24 cellular contexts compared by ENCODE assay signal in the genomic region with DNA sequence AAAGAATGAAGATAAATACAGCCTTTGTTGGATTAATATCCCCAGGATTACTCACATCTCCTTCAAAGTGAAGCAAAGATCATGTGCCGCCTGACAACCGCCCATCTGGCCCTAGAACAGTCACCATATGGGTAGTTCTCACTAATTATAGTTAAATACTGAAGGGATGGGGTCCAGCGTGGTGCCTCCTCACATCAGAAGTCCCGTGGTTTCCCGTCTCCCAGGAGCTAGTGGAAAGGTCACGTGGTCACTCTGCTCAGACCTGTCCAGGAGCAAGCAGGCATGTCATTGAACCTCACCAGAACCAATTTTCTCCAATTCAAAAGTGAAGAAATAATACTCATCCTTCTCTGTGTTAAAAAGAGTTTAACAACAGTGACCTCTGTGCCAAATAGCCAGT.
DNase-seq lines count a peak whose midpoint lies in the region; ATAC-seq, FAIRE-seq and TF ChIP-seq lines count a peak whose summit lies in the region.
"Had no signal": no experiment of that assay in that cellular context is flagged by ENCODE, and none has a peak within 500 bp of the region (broad histone marks: within the 10 kb centered on the region; RNA-seq: fewer than 3 reads in every experiment).

No MANE protein-coding gene starts in this region.

- H3K27me3 ChIP-seq in K562 (ENCODE audit: control insufficient read depth in 2 of 2, insufficient read depth in 2 of 2, low read length in 2 of 2), result no peaks in the 10 kb centered on the region
- H3K27me3 ChIP-seq in heart left ventricle, result peaks cover 0 to 6% (median 0%) of the 10 kb centered on the region in 9 donors
- no peaks in the 10 kb centered on the region for H3K27me3 ChIP-seq in body of pancreas
- H3K27me3 ChIP-seq: BLaER1 treated with 17β-estradiol and CSF1 and Interleukin-3, amounts not matched to agents 10 nM and 100 nM had no signal

- H3K9me3 ChIP-seq in K562 (replicated peaks; ENCODE audit: control insufficient read depth, insufficient read depth, low read depth, low read length) (no peaks in the 10 kb centered on the region), heart left ventricle (no peaks in the 10 kb centered on the region), body of pancreas (no peaks in the 10 kb centered on the region)

- no peaks in the 10 kb centered on the region for H3K9me1 ChIP-seq in K562 (ENCODE audit: control insufficient read depth, insufficient read depth, low read length)

- H3K79me2 ChIP-seq in K562 (ENCODE audit: control insufficient read depth, insufficient read depth, low read length), result no peaks in the 10 kb centered on the region

- DNase-seq in Ammon's horn (ENCODE audit: low spot score) (peak; percentile 9), NCI-H2171 (lab: John Stamatoyannopoulos, UW) (peak; percentile 59), NCI-H69 (lab: John Stamatoyannopoulos, UW) (peak; percentile 20), K562 (ENCODE audit: extremely low read depth in 1 of 4, low spot score in 3 of 4) (no peak), NCI-H2081 (lab: John Stamatoyannopoulos, UW) (no peak), heart left ventricle (no peak), body of pancreas (no peak)
- DNase-seq: CD4-positive, alpha-beta T cell; COR-L47; DMS79 treated with DMSO at 0.1 percent for 48 hours; GF-D8; Kasumi-1; NCI-H1092 treated with DMSO at 0.1 percent for 48 hours; NCI-H1436; NCI-H187 treated with DMSO at 0.1 percent for 48 hours; NCI-H2107; NCI-H510A; NCI-H774; PC-9; SHP77; T-cell had no signal

- FAIRE-seq in K562 (lab: Jason Lieb, UNC), result no peak
- FAIRE-seq: H54 had no signal

- TF ChIP-seq EP300 in K562 (IDR thresholded peaks at IDR 0.05; ENCODE audit: low read length), result no peak

- CTCF ChIA-PET in K562 (lab: Yijun Ruan, JAX; ENCODE audit: low intra/inter-chr PET ratio), result no interaction called here

- H3K9ac ChIP-seq in K562 (ENCODE audit: insufficient read depth in 1 of 2, low read depth in 2 of 2, low read length in 2 of 2), result no peak overlapping the region
- H3K9ac ChIP-seq: BLaER1 treated with 17β-estradiol and CSF1 and Interleukin-3, amounts not matched to agents 10 nM and 100 nM had no signal

- TF ChIP-seq CTCF in K562 (IDR thresholded peaks at IDR 0.05 in 2 of 3, conservative IDR thresholded peaks at IDR 0.05 in 1 of 3; ENCODE audit: insufficient read depth in 2 of 3, low read depth in 1 of 3, low read length in 3 of 3) (no peak), heart left ventricle (IDR thresholded peaks at IDR 0.05) (no peak), body of pancreas (IDR thresholded peaks at IDR 0.05) (no peak)

- no peaks in the 10 kb centered on the region for H3K4me1 ChIP-seq in K562 (replicated peaks in 1 of 2; ENCODE audit: control insufficient read depth in 2 of 2, insufficient read depth in 2 of 2, low read length in 2 of 2)
- no peaks in the 10 kb centered on the region for H3K4me1 ChIP-seq in heart left ventricle
- no peaks in the 10 kb centered on the region for H3K4me1 ChIP-seq in body of pancreas
- H3K4me1 ChIP-seq: BLaER1 treated with 17β-estradiol and CSF1 and Interleukin-3, amounts not matched to agents 10 nM and 100 nM had no signal

- no peak for ATAC-seq in K562
- ATAC-seq in heart left ventricle, result no peak
- ATAC-seq in body of pancreas, result no peak
- ATAC-seq: T-cell had no signal

- no peak for TF ChIP-seq RAD21 in K562 (CRISPR knock-in tag; conservative IDR thresholded peaks at IDR 0.05 in 1 of 2, IDR thresholded peaks at IDR 0.05 in 1 of 2)

- 2% methylated on average over 6 of the region's 6 CpGs for WGBS in K562 (ENCODE audit: insufficient coverage, low coverage, missing lambda C conversion rate)
- WGBS in heart left ventricle, 4 donors, result 76 to 80% (median 77%) methylated on average over 6 of the region's 6 CpGs
- WGBS in body of pancreas, 2 donors, result 58 to 80% methylated on average over 6 of the region's 6 CpGs

- no TSS peak for BruUV-seq in K562 (replicated peaks; lab: Mats Ljungman, UMichigan)

- intact Hi-C loops in K562 (cut with micrococcal nuclease) (no loop called here), heart left ventricle (cut with DNase I) (loop anchor here in 1 of 10 donors (10.0 kb wide), 1 partner anchor 61 kb away; no protein-coding TSS in a partner anchor), body of pancreas (cut with DNase I) (no loop called here)

- no peak for TF ChIP-seq POLR2A in K562 (conservative IDR thresholded peaks at IDR 0.05)
- TF ChIP-seq POLR2A in heart left ventricle (IDR thresholded peaks at IDR 0.05), result no peak
- TF ChIP-seq POLR2A in body of pancreas (IDR thresholded peaks at IDR 0.05), result no peak

- H3K4me3 ChIP-seq in K562, result no peak overlapping the region
- no peak overlapping the region for H3K4me3 ChIP-seq in heart left ventricle
- H3K4me3 ChIP-seq in body of pancreas, result no peak overlapping the region
- H3K4me3 ChIP-seq: BLaER1 treated with 17β-estradiol and CSF1 and Interleukin-3, amounts not matched to agents 10 nM and 100 nM; PC-9 had no signal

- no peaks in the 10 kb centered on the region for H3K36me3 ChIP-seq in K562 (ENCODE audit: control insufficient read depth, insufficient read depth, low read length)
- no peaks in the 10 kb centered on the region for H3K36me3 ChIP-seq in heart left ventricle
- no peaks in the 10 kb centered on the region for H3K36me3 ChIP-seq in body of pancreas (replicated peaks in 1 of 2; ENCODE audit: insufficient read depth in 1 of 2, low read depth in 2 of 2)
- H3K36me3 ChIP-seq: BLaER1 treated with 17β-estradiol and CSF1 and Interleukin-3, amounts not matched to agents 10 nM and 100 nM had no signal

- no peaks in the 10 kb centered on the region for H4K20me1 ChIP-seq in K562 (replicated peaks; ENCODE audit: control insufficient read depth, insufficient read depth, low read length)
- H4K20me1 ChIP-seq: BLaER1 treated with 17β-estradiol and CSF1 and Interleukin-3, amounts not matched to agents 10 nM and 100 nM had no signal

- H2AFZ ChIP-seq in K562 (ENCODE audit: low read depth, low read length), result no peak overlapping the region
- H2AFZ ChIP-seq: PC-9 had no signal

- H3K4me2 ChIP-seq in K562 (ENCODE audit: insufficient read depth, low read length), result no peak overlapping the region
- H3K4me2 ChIP-seq: BLaER1 treated with 17β-estradiol and CSF1 and Interleukin-3, amounts not matched to agents 10 nM and 100 nM; PC-9 had no signal

- POLR2A ChIA-PET in K562 (lab: Yijun Ruan, JAX), result no interaction called here

- H3K27ac ChIP-seq in K562 (ENCODE audit: extremely low read depth, low read depth, low read length) (no peak overlapping the region), heart left ventricle (no peak overlapping the region), body of pancreas (no peak overlapping the region)
- H3K27ac ChIP-seq: BLaER1 treated with 17β-estradiol and CSF1 and Interleukin-3, amounts not matched to agents 10 nM and 100 nM; PC-9; RWPE1 had no signal

- in situ Hi-C loops in K562 (cut with MboI), result no loop called here

TF ChIP-seq in K562, 482 proteins besides CTCF, POLR2A, EP300 and RAD21:
- TF ChIP-seq GTF2B (IDR thresholded peaks at IDR 0.05; ENCODE audit: extremely low read depth, insufficient read length) (no peak), ZNF184 (CRISPR knock-in tag; IDR thresholded peaks at IDR 0.05) (no peak), TFE3 (CRISPR knock-in tag; IDR thresholded peaks at IDR 0.05) (peak; percentile 50), TBP (optimal IDR thresholded peaks at IDR 0.05; ENCODE audit: low read depth, low read length) (no peak)

Comparison
In these comparisons a context has a peak if more than half of its experiments do, and no peak if none do; other contexts are left out.
1. DNase-seq: peak in Ammon's horn (single experiment), NCI-H2171 (single experiment) and NCI-H69 (single experiment); none in K562 (0 of 4), NCI-H2081 (0 of 2), heart left ventricle (0 of 5) and body of pancreas (0 of 4).